ENCODE assay signal across 19 cellular contexts in genomic region chr13:104592127-104592526, GRCh38.
A peak's percentile ranks its signal among the peaks of the same experiment; 100 is the strongest.
DNase-seq lines count a peak whose midpoint lies in the region; FAIRE-seq and TF ChIP-seq lines count a peak whose summit lies in the region.
"Had no signal": no experiment of that assay in that cellular context is flagged by ENCODE, and none has a peak within 500 bp of the region (broad histone marks: within the 10 kb centered on the region; RNA-seq: fewer than 3 reads in every experiment).

No MANE protein-coding gene starts in this region.

- no peak overlapping the region for H3K27ac ChIP-seq in fibroblast of lung (ENCODE audit: insufficient read depth, low read length)
- H3K27ac ChIP-seq in thyroid gland = no peak overlapping the region
- H3K27ac ChIP-seq: coronary artery, upper lobe of right lung had no signal

- H3K36me3 Mint-ChIP-seq in T-helper 2 cell treated with Interferon-gamma antibody and Interleukin-4, amounts not matched to agents 5 μg/mL and 100 μg/mL, for 36 hours (ENCODE audit: low read depth) = no peaks in the 10 kb centered on the region
- no peaks in the 10 kb centered on the region for H3K36me3 Mint-ChIP-seq in progenitor cell of endocrine pancreas (ENCODE audit: insufficient read depth)
- H3K36me3 Mint-ChIP-seq: activated naive CD8-positive, alpha-beta T cell treated with anti-CD3 and anti-CD28 coated beads, Interleukin-2, amount 10 ng/mL, durations not matched to agents 7 days and 5 days; memory B cell; stimulated activated memory B cell treated with anti-CD40 and anti-IgM and Interleukin-4, amounts not matched to agents 10 μg/mL and 1 μg/mL and 100 μg/mL, for 72 hours had no signal

- DNase-seq in H54 (ENCODE audit: insufficient read length, low spot score) = no peak
- DNase-seq in SW480 (ENCODE audit: low spot score) = peak; percentile 15
- peak; percentile 64 to 95 for DNase-seq in fibroblast of lung (ENCODE audit: low read depth in 2 of 2)
- DNase-seq in myocyte (ENCODE audit: low read depth) = peak; percentile 54
- DNase-seq in T-helper 2 cell treated with Interferon-gamma antibody and Interleukin-4, amounts not matched to agents 5 μg/mL and 100 μg/mL, for 36 hours (ENCODE audit: low spot score) = no peak
- DNase-seq in progenitor cell of endocrine pancreas (ENCODE audit: low spot score, unreplicated experiment) = no peak
- no peak for DNase-seq in thyroid gland
- DNase-seq in dermis blood vessel endothelial cell = no peak
- DNase-seq: activated CD4-positive, alpha-beta T cell treated with anti-CD3 and anti-CD28 coated beads, Interleukin-2, amount 10 ng/mL, durations not matched to agents 24 days and 14 days; activated naive CD8-positive, alpha-beta T cell treated with anti-CD3 and anti-CD28 coated beads, Interleukin-2, amount 10 ng/mL, durations not matched to agents 7 days and 5 days; activated T-cell treated with anti-CD3 and anti-CD28 coated beads, Interleukin-2, amount 50 U/mL, for 24 hours; MV-4-11; NCI-H2107; NCI-H774; upper lobe of right lung had no signal

- H3K4me1 ChIP-seq in fibroblast of lung (ENCODE audit: control insufficient read depth, extremely low read depth, insufficient read depth, low read length) = no peaks in the 10 kb centered on the region
- H3K4me1 ChIP-seq in thyroid gland = no peaks in the 10 kb centered on the region
- H3K4me1 ChIP-seq: upper lobe of right lung had no signal

- TF ChIP-seq POLR2A in H54 (IDR thresholded peaks at IDR 0.05; ENCODE audit: low read depth, low read length) (no peak), thyroid gland (IDR thresholded peaks at IDR 0.05) (no peak)

- FAIRE-seq in H54 (lab: Jason Lieb, UNC) = peak; percentile 78
- FAIRE-seq: GM19239 had no signal

- H3K9me3 ChIP-seq in fibroblast of lung (ENCODE audit: control insufficient read depth, insufficient read depth, low read depth, low read length) (no peaks in the 10 kb centered on the region), thyroid gland (no peaks in the 10 kb centered on the region)
- H3K9me3 ChIP-seq: upper lobe of right lung had no signal

- no peak overlapping the region for H2AFZ ChIP-seq in fibroblast of lung (ENCODE audit: low read length)

- H3K79me2 ChIP-seq in fibroblast of lung (ENCODE audit: control insufficient read depth, insufficient read depth, low read length) = no peaks in the 10 kb centered on the region

- H3K9ac ChIP-seq in fibroblast of lung (ENCODE audit: insufficient read depth, low read length) = no peak overlapping the region

- no peaks in the 10 kb centered on the region for H3K27me3 ChIP-seq in fibroblast of lung (ENCODE audit: control insufficient read depth, insufficient read depth, low read length)
- no peaks in the 10 kb centered on the region for H3K27me3 ChIP-seq in thyroid gland
- H3K27me3 ChIP-seq: upper lobe of right lung had no signal

- H3K4me3 Mint-ChIP-seq in T-helper 2 cell treated with Interferon-gamma antibody and Interleukin-4, amounts not matched to agents 5 μg/mL and 100 μg/mL, for 36 hours = no peak overlapping the region
- no peak overlapping the region for H3K4me3 Mint-ChIP-seq in progenitor cell of endocrine pancreas (ENCODE audit: low read depth)
- H3K4me3 Mint-ChIP-seq: activated CD4-positive, alpha-beta T cell treated with anti-CD3 and anti-CD28 coated beads, Interleukin-2, amount 10 ng/mL, durations not matched to agents 24 days and 14 days; activated naive CD8-positive, alpha-beta T cell treated with anti-CD3 and anti-CD28 coated beads, Interleukin-2, amount 10 ng/mL, durations not matched to agents 7 days and 5 days; activated T-cell treated with anti-CD3 and anti-CD28 coated beads, Interleukin-2, amount 50 U/mL, for 24 hours; memory B cell; stimulated activated memory B cell treated with anti-CD40 and anti-IgM and Interleukin-4, amounts not matched to agents 10 μg/mL and 1 μg/mL and 100 μg/mL, for 72 hours had no signal

- TF ChIP-seq CTCF in fibroblast of lung (conservative IDR thresholded peaks at IDR 0.05 in 1 of 2, IDR thresholded peaks at IDR 0.05 in 1 of 2; ENCODE audit: low read depth in 1 of 2, low read length in 2 of 2) (no peak), progenitor cell of endocrine pancreas (IDR thresholded peaks at IDR 0.05; ENCODE audit: unreplicated experiment) (no peak), thyroid gland (IDR thresholded peaks at IDR 0.05) (no peak)

- intact Hi-C loops in thyroid gland (cut with DNase I) = no loop called here

- no peaks in the 10 kb centered on the region for H4K20me1 ChIP-seq in fibroblast of lung (ENCODE audit: control insufficient read depth, extremely low read depth, insufficient read depth, low read length)

- no peak overlapping the region for H3K27ac Mint-ChIP-seq in T-helper 2 cell treated with Interferon-gamma antibody and Interleukin-4, amounts not matched to agents 5 μg/mL and 100 μg/mL, for 36 hours
- H3K27ac Mint-ChIP-seq in progenitor cell of endocrine pancreas = no peak overlapping the region
- H3K27ac Mint-ChIP-seq: activated CD4-positive, alpha-beta T cell treated with anti-CD3 and anti-CD28 coated beads, Interleukin-2, amount 10 ng/mL, durations not matched to agents 24 days and 14 days; activated naive CD8-positive, alpha-beta T cell treated with anti-CD3 and anti-CD28 coated beads, Interleukin-2, amount 10 ng/mL, durations not matched to agents 7 days and 5 days; activated T-cell treated with anti-CD3 and anti-CD28 coated beads, Interleukin-2, amount 50 U/mL, for 24 hours; memory B cell; stimulated activated memory B cell treated with anti-CD40 and anti-IgM and Interleukin-4, amounts not matched to agents 10 μg/mL and 1 μg/mL and 100 μg/mL, for 72 hours had no signal

- H3K27me3 Mint-ChIP-seq in T-helper 2 cell treated with Interferon-gamma antibody and Interleukin-4, amounts not matched to agents 5 μg/mL and 100 μg/mL, for 36 hours (ENCODE audit: low read depth) = no peaks in the 10 kb centered on the region
- H3K27me3 Mint-ChIP-seq in progenitor cell of endocrine pancreas = no peaks in the 10 kb centered on the region
- H3K27me3 Mint-ChIP-seq: activated CD4-positive, alpha-beta T cell treated with anti-CD3 and anti-CD28 coated beads, Interleukin-2, amount 10 ng/mL, durations not matched to agents 24 days and 14 days; activated T-cell treated with anti-CD3 and anti-CD28 coated beads, Interleukin-2, amount 50 U/mL, for 24 hours; memory B cell; stimulated activated memory B cell treated with anti-CD40 and anti-IgM and Interleukin-4, amounts not matched to agents 10 μg/mL and 1 μg/mL and 100 μg/mL, for 72 hours had no signal

- no peaks in the 10 kb centered on the region for H3K9me3 Mint-ChIP-seq in T-helper 2 cell treated with Interferon-gamma antibody and Interleukin-4, amounts not matched to agents 5 μg/mL and 100 μg/mL, for 36 hours
- H3K9me3 Mint-ChIP-seq in progenitor cell of endocrine pancreas (ENCODE audit: low read depth) = no peaks in the 10 kb centered on the region
- H3K9me3 Mint-ChIP-seq: activated CD4-positive, alpha-beta T cell treated with anti-CD3 and anti-CD28 coated beads, Interleukin-2, amount 10 ng/mL, durations not matched to agents 24 days and 14 days; activated naive CD8-positive, alpha-beta T cell treated with anti-CD3 and anti-CD28 coated beads, Interleukin-2, amount 10 ng/mL, durations not matched to agents 7 days and 5 days; activated T-cell treated with anti-CD3 and anti-CD28 coated beads, Interleukin-2, amount 50 U/mL, for 24 hours had no signal

- H3K36me3 ChIP-seq in fibroblast of lung (ENCODE audit: control insufficient read depth, insufficient read depth, low read length) (no peaks in the 10 kb centered on the region), thyroid gland (no peaks in the 10 kb centered on the region)
- H3K36me3 ChIP-seq: upper lobe of right lung had no signal

- H3K4me1 Mint-ChIP-seq in T-helper 2 cell treated with Interferon-gamma antibody and Interleukin-4, amounts not matched to agents 5 μg/mL and 100 μg/mL, for 36 hours (ENCODE audit: low read depth) = no peaks in the 10 kb centered on the region
- no peaks in the 10 kb centered on the region for H3K4me1 Mint-ChIP-seq in progenitor cell of endocrine pancreas (ENCODE audit: low read depth)
- H3K4me1 Mint-ChIP-seq: activated CD4-positive, alpha-beta T cell treated with anti-CD3 and anti-CD28 coated beads, Interleukin-2, amount 10 ng/mL, durations not matched to agents 24 days and 14 days; activated naive CD8-positive, alpha-beta T cell treated with anti-CD3 and anti-CD28 coated beads, Interleukin-2, amount 10 ng/mL, durations not matched to agents 7 days and 5 days; memory B cell; stimulated activated memory B cell treated with anti-CD40 and anti-IgM and Interleukin-4, amounts not matched to agents 10 μg/mL and 1 μg/mL and 100 μg/mL, for 72 hours had no signal

- no peak overlapping the region for H3K4me2 ChIP-seq in fibroblast of lung (ENCODE audit: extremely low read depth, insufficient read depth, low read length)

- H3K4me3 ChIP-seq in fibroblast of lung (replicated peaks in 1 of 4; ENCODE audit: control extremely low read depth in 1 of 4, insufficient read depth in 1 of 4, low read depth in 3 of 4, low read length in 4 of 4) (no peak overlapping the region), thyroid gland (replicated peaks in 1 of 3) (no peak overlapping the region)
- H3K4me3 ChIP-seq: coronary artery, upper lobe of right lung had no signal

Comparison
In these comparisons a context has a peak if more than half of its experiments do, and no peak if none do; other contexts are left out.
1. DNase-seq: peak in SW480 (single experiment), fibroblast of lung (2 of 2) and myocyte (single experiment); none in H54 (single experiment), T-helper 2 cell treated with Interferon-gamma antibody and Interleukin-4, amounts not matched to agents 5 μg/mL and 100 μg/mL, for 36 hours (single experiment), progenitor cell of endocrine pancreas (single experiment), thyroid gland (0 of 2) and dermis blood vessel endothelial cell (single experiment).